8 cellular contexts compared by ENCODE assay signal in genomic region chr15:90031231-90031791, GRCh38. TPM values are rescaled to one million over a fixed set of nuclear protein-coding genes. Genes with fewer than 3 reads are reported as not detected.
DNase-seq lines count a peak whose midpoint lies in the region; ATAC-seq and TF ChIP-seq lines count a peak whose summit lies in the region.

No MANE protein-coding gene starts in this region.

- H3K36me3 ChIP-seq in Peyer's patch (no peaks in the 10 kb centered on the region), tibial artery (no peaks in the 10 kb centered on the region)

- no peaks in the 10 kb centered on the region for H3K9me3 ChIP-seq in Peyer's patch
- H3K9me3 ChIP-seq in tibial artery = no peaks in the 10 kb centered on the region

- no peak for TF ChIP-seq CTCF in Peyer's patch (IDR thresholded peaks at IDR 0.05)
- no peak for TF ChIP-seq CTCF in tibial artery (IDR thresholded peaks at IDR 0.05)

- H3K4me1 ChIP-seq in Peyer's patch = peaks cover 11 to 58% (median 16%) of the 10 kb centered on the region in 4 donors
- H3K4me1 ChIP-seq in tibial artery = peaks cover 0 to 36% (median 10%) of the 10 kb centered on the region in 4 donors

- H3K27ac ChIP-seq in Peyer's patch (peak overlapping the region in 3 of 4 donors; percentile 21 to 30 (median 27)), tibial artery (no peak overlapping the region)

- H3K4me3 ChIP-seq in Peyer's patch (no peak overlapping the region), tibial artery (no peak overlapping the region)

- ATAC-seq in GM18867 (IDR thresholded peaks at IDR 0.05; ENCODE audit: unreplicated experiment) (peak; percentile 76), HG02970 (IDR thresholded peaks at IDR 0.05; ENCODE audit: low FRiP score, unreplicated experiment) (peak; percentile 79)

- DNase-seq in AG20443 (ENCODE audit: low spot score) (peak; percentile 48), Peyer's patch (peak; percentile 31 to 48 (median 39)), fibroblast of the conjunctiva (ENCODE audit: low read depth) (peak; percentile 28), tibial artery (peak; percentile 18 to 50), HT-29 (ENCODE audit: low spot score) (no peak)
- DNase-seq in activated CD8-positive, alpha-beta memory T cell treated with anti-CD3 and anti-CD28 coated beads, Interleukin-2, amount 50 U/mL, for 48 hours = no peak

- intact Hi-C loops in tibial artery (cut with DNase I; ENCODE audit: low total_unique reads) = no loop called here

- TF ChIP-seq POLR2A in Peyer's patch (IDR thresholded peaks at IDR 0.05) = no peak

- H3K27me3 ChIP-seq in Peyer's patch = no peaks in the 10 kb centered on the region
- no peaks in the 10 kb centered on the region for H3K27me3 ChIP-seq in tibial artery

RNA-seq across cellular contexts. Expression of gene ZNF710, which starts 30.2 kb away (rescaled TPM):
- 10 to 100 TPM; 19.8 to 31.3 (median 23.2) TPM for total RNA-seq in Peyer's patch
- total RNA-seq in HT-29 (2014; rRNA removed; shearing (Covaris generic)) = 47.3 and 66.9 TPM in 2 replicates

Comparison
In these comparisons a context has a peak if more than half of its experiments do, and no peak if none do; other contexts are left out.
1. DNase-seq: peak in AG20443 (single experiment), Peyer's patch (3 of 3), fibroblast of the conjunctiva (single experiment) and tibial artery (2 of 2); none in HT-29 (single experiment) and activated CD8-positive, alpha-beta memory T cell treated with anti-CD3 and anti-CD28 coated beads, Interleukin-2, amount 50 U/mL, for 48 hours (single experiment).
2. H3K27ac ChIP-seq: peak in Peyer's patch (3 of 4); none in tibial artery (0 of 2).